ENCODE assay signal across 13 cellular contexts in the genomic region with DNA sequence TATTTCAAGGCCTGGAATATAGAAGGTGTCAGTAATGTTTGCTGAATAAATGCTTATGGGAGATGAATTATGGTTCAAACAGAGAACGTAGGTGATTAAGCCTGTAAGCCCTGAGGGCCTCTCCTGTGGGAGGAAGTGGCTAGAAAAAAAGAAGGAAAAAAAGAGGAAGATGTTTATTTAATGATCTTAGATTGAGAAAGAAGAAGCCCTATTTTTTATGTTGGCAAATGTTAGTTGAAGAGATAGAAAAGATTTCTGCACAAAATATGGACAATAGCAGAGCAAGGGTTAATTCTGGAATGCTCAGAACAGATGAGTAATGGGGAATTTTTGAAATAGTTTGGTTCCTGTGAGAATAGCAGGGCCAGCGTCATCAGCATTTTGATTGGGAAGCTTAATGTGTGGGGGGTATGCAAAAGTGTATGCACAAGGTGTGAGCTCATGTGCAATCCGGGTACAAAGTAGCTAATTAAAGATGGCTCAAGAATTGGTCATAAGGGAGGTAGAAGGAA.
DNase-seq lines count a peak whose midpoint lies in the region; ATAC-seq and TF ChIP-seq lines count a peak whose summit lies in the region.
"Had no signal": no experiment of that assay in that cellular context is flagged by ENCODE, and none has a peak within 500 bp of the region (broad histone marks: within the 10 kb centered on the region; RNA-seq: fewer than 3 reads in every experiment).

No MANE protein-coding gene starts in this region.

- no peak for TF ChIP-seq POLR2A in spleen (IDR thresholded peaks at IDR 0.05)

- no TSS peak for BruUV-seq in MCF 10A (replicated peaks; lab: Mats Ljungman, UMichigan)

- CTCF ChIA-PET in MCF 10A (lab: Yijun Ruan, JAX) = interaction anchor here (1.1 to 1.9 kb wide), 8 partner anchors 10 to 119 kb away, joined by 3 to 7 read pairs (median 4); no protein-coding TSS in a partner anchor

- POLR2A ChIA-PET in MCF 10A (lab: Yijun Ruan, JAX) = interaction anchor here (0.8 to 4.3 kb wide), 31 partner anchors 10 to 704 kb away, joined by 3 to 64 read pairs (median 7); partner anchors contain the start of gene TEAD1

- ATAC-seq in HG02763 (IDR thresholded peaks at IDR 0.05; ENCODE audit: unreplicated experiment) = no peak
- ATAC-seq: T-helper 17 cell had no signal

- 78 to 85% methylated on average over 3 of the region's 3 CpGs for WGBS in mesodermal cell (ENCODE audit: insufficient coverage in 2 of 2), 2 experiments
- WGBS in spleen, 5 donors = 29 to 43% (median 37%) methylated on average over 3 of the region's 3 CpGs

- TF ChIP-seq CTCF in MCF 10A (IDR thresholded peaks at IDR 0.05; ENCODE audit: unreplicated experiment) (no peak), spleen (IDR thresholded peaks at IDR 0.05 in 8 of 11, conservative IDR thresholded peaks at IDR 0.05 in 3 of 11) (no peak)

- H3K27ac ChIP-seq in mesodermal cell (ENCODE audit: low read depth, low read length, severe bottlenecking) (peak overlapping the region; percentile 80), spleen (no peak overlapping the region)

- DNase-seq in Daoy (ENCODE audit: low read depth) (peak; percentile 84), NCI-H226 (peak; percentile 90), MCF 10A (ENCODE audit: unreplicated experiment) (peak; percentile 86), spleen (no peak)
- no peak for DNase-seq in activated T-helper 2 cell treated with anti-CD3 and anti-CD28 coated beads, Interferon-gamma antibody, Interleukin-2, Interleukin-4, amounts not matched to agents 10 μg/mL and 5 μg/mL and 100 μg/mL, durations not matched to agents 14 hours and 24 hours and 36 hours (ENCODE audit: low spot score)
- no peak for DNase-seq in activated effector memory CD4-positive, alpha-beta T cell treated with anti-CD3 and anti-CD28 coated beads, Interleukin-2, amount 50 U/mL, for 16 hours
- DNase-seq: midbrain, NCI-H1694, T-helper 17 cell had no signal

- no peaks in the 10 kb centered on the region for H3K9me3 Mint-ChIP-seq in MCF 10A (ENCODE audit: unreplicated experiment)
- no peaks in the 10 kb centered on the region for H3K9me3 Mint-ChIP-seq in activated T-helper 2 cell treated with anti-CD3 and anti-CD28 coated beads, Interferon-gamma antibody, Interleukin-2, Interleukin-4, amounts not matched to agents 10 μg/mL and 5 μg/mL and 100 μg/mL, durations not matched to agents 14 hours and 24 hours and 36 hours
- H3K9me3 Mint-ChIP-seq: activated T-cell treated with anti-CD3 and anti-CD28 coated beads, Interleukin-2, amount 50 U/mL, for 72 hours had no signal

- no peaks in the 10 kb centered on the region for H3K27me3 ChIP-seq in spleen (replicated peaks in 1 of 7)

- H3K9me3 ChIP-seq in mesodermal cell (ENCODE audit: control insufficient read depth, low read length) (no peaks in the 10 kb centered on the region), spleen (no peaks in the 10 kb centered on the region)

- no peaks in the 10 kb centered on the region for H3K27me3 Mint-ChIP-seq in MCF 10A (ENCODE audit: insufficient read depth, unreplicated experiment)
- H3K27me3 Mint-ChIP-seq in activated T-helper 2 cell treated with anti-CD3 and anti-CD28 coated beads, Interferon-gamma antibody, Interleukin-2, Interleukin-4, amounts not matched to agents 10 μg/mL and 5 μg/mL and 100 μg/mL, durations not matched to agents 14 hours and 24 hours and 36 hours (ENCODE audit: low read depth) = peaks cover 16% of the 10 kb centered on the region
- H3K27me3 Mint-ChIP-seq: type B pancreatic cell had no signal

- H3K36me3 ChIP-seq in mesodermal cell (ENCODE audit: control insufficient read depth, insufficient read depth, low read length) = peaks cover 70% of the 10 kb centered on the region
- peaks cover 0 to 7% (median 0%) of the 10 kb centered on the region in 6 donors for H3K36me3 ChIP-seq in spleen

- H3K4me3 ChIP-seq in mesodermal cell (ENCODE audit: extremely low read depth, insufficient read depth, low read length, poor library complexity, severe bottlenecking) (no peak overlapping the region), spleen (no peak overlapping the region)

- H3K4me1 ChIP-seq in mesodermal cell (ENCODE audit: control insufficient read depth, insufficient read depth, low read length, poor library complexity, severe bottlenecking) = peaks cover 64% of the 10 kb centered on the region
- H3K4me1 ChIP-seq in spleen = peaks cover 0 to 11% (median 0%) of the 10 kb centered on the region in 6 donors

- no peak overlapping the region for H3K27ac Mint-ChIP-seq in MCF 10A (ENCODE audit: low read depth, unreplicated experiment)
- H3K27ac Mint-ChIP-seq in activated T-helper 2 cell treated with anti-CD3 and anti-CD28 coated beads, Interferon-gamma antibody, Interleukin-2, Interleukin-4, amounts not matched to agents 10 μg/mL and 5 μg/mL and 100 μg/mL, durations not matched to agents 14 hours and 24 hours and 36 hours = no peak overlapping the region
- H3K27ac Mint-ChIP-seq: activated T-cell treated with anti-CD3 and anti-CD28 coated beads, Interleukin-2, amount 50 U/mL, for 72 hours; T-helper 17 cell; type B pancreatic cell had no signal

- H3K36me3 Mint-ChIP-seq in MCF 10A (ENCODE audit: insufficient read depth, unreplicated experiment) = peaks cover 22% of the 10 kb centered on the region
- no peaks in the 10 kb centered on the region for H3K36me3 Mint-ChIP-seq in activated T-helper 2 cell treated with anti-CD3 and anti-CD28 coated beads, Interferon-gamma antibody, Interleukin-2, Interleukin-4, amounts not matched to agents 10 μg/mL and 5 μg/mL and 100 μg/mL, durations not matched to agents 14 hours and 24 hours and 36 hours (ENCODE audit: low read depth)

- intact Hi-C loops in MCF 10A (cut with micrococcal nuclease) (loop anchor here (5.0 kb wide), 1 partner anchor 93 kb away; no protein-coding TSS in a partner anchor), spleen (cut with DNase I; ENCODE audit: low total_unique reads) (no loop called here)
- intact Hi-C loops in activated T-helper 2 cell treated with anti-CD3 and anti-CD28 coated beads, Interferon-gamma antibody, Interleukin-2, Interleukin-4, amounts not matched to agents 10 μg/mL and 5 μg/mL and 100 μg/mL, durations not matched to agents 14 hours and 24 hours and 36 hours (cut with micrococcal nuclease) = loop anchor here (5.0 kb wide), 1 partner anchor 47 kb away; no protein-coding TSS in a partner anchor

- peaks cover 22% of the 10 kb centered on the region for H3K4me1 Mint-ChIP-seq in MCF 10A (ENCODE audit: insufficient read depth, unreplicated experiment)
- peaks cover 9% of the 10 kb centered on the region for H3K4me1 Mint-ChIP-seq in activated T-helper 2 cell treated with anti-CD3 and anti-CD28 coated beads, Interferon-gamma antibody, Interleukin-2, Interleukin-4, amounts not matched to agents 10 μg/mL and 5 μg/mL and 100 μg/mL, durations not matched to agents 14 hours and 24 hours and 36 hours (ENCODE audit: low read depth)

- H3K4me3 Mint-ChIP-seq in MCF 10A (ENCODE audit: unreplicated experiment) = no peak overlapping the region
- H3K4me3 Mint-ChIP-seq in activated T-helper 2 cell treated with anti-CD3 and anti-CD28 coated beads, Interferon-gamma antibody, Interleukin-2, Interleukin-4, amounts not matched to agents 10 μg/mL and 5 μg/mL and 100 μg/mL, durations not matched to agents 14 hours and 24 hours and 36 hours (ENCODE audit: low read depth) = no peak overlapping the region
- H3K4me3 Mint-ChIP-seq: activated T-cell treated with anti-CD3 and anti-CD28 coated beads, Interleukin-2, amount 50 U/mL, for 72 hours; T-helper 17 cell; type B pancreatic cell had no signal

Comparison
In these comparisons a context has a peak if more than half of its experiments do, and no peak if none do; other contexts are left out.
1. DNase-seq: peak in Daoy (single experiment), NCI-H226 (single experiment) and MCF 10A (single experiment); none in activated T-helper 2 cell treated with anti-CD3 and anti-CD28 coated beads, Interferon-gamma antibody, Interleukin-2, Interleukin-4, amounts not matched to agents 10 μg/mL and 5 μg/mL and 100 μg/mL, durations not matched to agents 14 hours and 24 hours and 36 hours (single experiment), activated effector memory CD4-positive, alpha-beta T cell treated with anti-CD3 and anti-CD28 coated beads, Interleukin-2, amount 50 U/mL, for 16 hours (single experiment) and spleen (single experiment).